ENCODE assay signal across 13 cellular contexts in genomic region chr12:120628919-120629318, GRCh38. TPM values are rescaled to one million over a fixed set of nuclear protein-coding genes. Genes with fewer than 3 reads are reported as not detected.
DNase-seq lines count a peak whose midpoint lies in the region; ATAC-seq, FAIRE-seq and TF ChIP-seq lines count a peak whose summit lies in the region.
"Had no signal": no experiment of that assay in that cellular context is flagged by ENCODE, and none has a peak within 500 bp of the region (broad histone marks: within the 10 kb centered on the region; RNA-seq: fewer than 3 reads in every experiment).

No MANE protein-coding gene starts in this region.

- FAIRE-seq in bronchial epithelial cell (lab: Jason Lieb, UNC), result peak; percentile 7
- FAIRE-seq: endometrium had no signal

- no peak overlapping the region for H2BK15ac ChIP-seq in IMR-90 (ENCODE audit: low read depth, low read length)

- peak; percentile 18 for DNase-seq in COLO668 (lab: John Stamatoyannopoulos, UW; ENCODE audit: unreplicated experiment)
- no peak for DNase-seq in IMR-90
- DNase-seq in bronchial epithelial cell (ENCODE audit: low read depth), result no peak
- no peak for DNase-seq in left lobe of liver (ENCODE audit: low spot score)
- DNase-seq in superior temporal gyrus (ENCODE audit: extremely low spot score), result no peak
- no peak for DNase-seq in SKM-1 treated with dmso at 0.1 percent for 144 hours (lab: John Stamatoyannopoulos, UW; ENCODE audit: unreplicated experiment)
- DNase-seq in GM19238 (ENCODE audit: insufficient read length, low spot score), result no peak
- DNase-seq: activated CD8-positive, alpha-beta memory T cell treated with anti-CD3 and anti-CD28 coated beads, Interleukin-2, amount 50 U/mL, for 4 hours; NCI-H1105; T-helper 9 cell had no signal

- TF ChIP-seq CTCF in IMR-90 (conservative IDR thresholded peaks at IDR 0.05; ENCODE audit: low read depth, low read length), result no peak
- no peak for TF ChIP-seq CTCF in bronchial epithelial cell (IDR thresholded peaks at IDR 0.05; ENCODE audit: insufficient read depth, low read length, severe bottlenecking)

- no peak overlapping the region for H3K9ac ChIP-seq in IMR-90 (ENCODE audit: low read depth, low read length)

- BruUV-seq in IMR-90 (replicated peaks; lab: Mats Ljungman, UMichigan), result no TSS peak

- no peak overlapping the region for H3K56ac ChIP-seq in IMR-90 (ENCODE audit: extremely low read depth, insufficient read depth, low read length)

- H3K79me1 ChIP-seq in IMR-90 (ENCODE audit: low read depth in 1 of 2, low read length in 2 of 2), result no peaks in the 10 kb centered on the region

- intact Hi-C loops in IMR-90 (cut with micrococcal nuclease), result no loop called here

- H2AK5ac ChIP-seq in IMR-90 (ENCODE audit: low read depth, low read length), result no peak overlapping the region

- TF ChIP-seq RAD21 in IMR-90 (IDR thresholded peaks at IDR 0.05; ENCODE audit: low read length), result no peak

- no peak overlapping the region for H3K4ac ChIP-seq in IMR-90 (ENCODE audit: low read depth, low read length)

- CTCF ChIA-PET in IMR-90 (lab: Yijun Ruan, JAX), result no interaction called here

- H2AFZ ChIP-seq in IMR-90 (replicated peaks; ENCODE audit: low read length, poor library complexity), result no peak overlapping the region

- in situ Hi-C loops in IMR-90 (cut with MboI; ENCODE audit: low sequenced_read_pairs), result no loop called here

- peaks cover 23% of the 10 kb centered on the region for H3K27me3 ChIP-seq in IMR-90 (ENCODE audit: control insufficient read depth, insufficient read depth, low read length)
- H3K27me3 ChIP-seq in bronchial epithelial cell (ENCODE audit: control insufficient read depth, insufficient read depth, low read length), result no peaks in the 10 kb centered on the region

- no peaks in the 10 kb centered on the region for H3K9me1 ChIP-seq in IMR-90 (ENCODE audit: insufficient read depth, low read length)

- H4K20me1 ChIP-seq in IMR-90 (ENCODE audit: insufficient read depth, low read length), result no peaks in the 10 kb centered on the region; the same call in 1 of the 2 replicates

- H2BK5ac ChIP-seq in IMR-90 (ENCODE audit: low read depth, low read length, poor library complexity, severe bottlenecking), result no peak overlapping the region

- H2BK120ac ChIP-seq in IMR-90 (ENCODE audit: low read depth, low read length), result no peak overlapping the region

- no peak overlapping the region for H3K4me2 ChIP-seq in IMR-90 (ENCODE audit: low read depth, low read length)

- 44% methylated on average over 2 of the region's 4 CpGs; no CpG with 5 or more reads in 1 of the 2 experiments for WGBS in IMR-90 (ENCODE audit: extremely low coverage in 2 of 2, insufficient read length in 1 of 2), 2 experiments

- no peak overlapping the region for H4K5ac ChIP-seq in IMR-90 (ENCODE audit: low read depth, low read length)

- no peak overlapping the region for H3K14ac ChIP-seq in IMR-90 (replicated peaks; ENCODE audit: low read depth, low read length)

- H3K18ac ChIP-seq in IMR-90 (ENCODE audit: low read depth, low read length), result no peak overlapping the region

- no peaks in the 10 kb centered on the region for H3K4me1 ChIP-seq in IMR-90 (ENCODE audit: control insufficient read depth, insufficient read depth, low read length)

- dilution Hi-C loops in IMR-90 (cut with HindIII; ENCODE audit: low sequenced_read_pairs, unreplicated experiment), result no loop called here

- H4K91ac ChIP-seq in IMR-90 (ENCODE audit: insufficient read depth, low read depth, low read length), result no peak overlapping the region

- TF ChIP-seq POLR2A in IMR-90 (IDR thresholded peaks at IDR 0.05; ENCODE audit: low read depth, low read length), result no peak

- H3K4me3 ChIP-seq in IMR-90 (ENCODE audit: insufficient read depth, low read depth, low read length) (no peak overlapping the region), bronchial epithelial cell (ENCODE audit: low read depth, low read length) (no peak overlapping the region)

- H3K9me3 ChIP-seq in IMR-90 (ENCODE audit: control insufficient read depth, insufficient read depth, low read length), result no peaks in the 10 kb centered on the region

- H4K8ac ChIP-seq in IMR-90 (ENCODE audit: low read depth in 2 of 2, low read length in 2 of 2), result no peak overlapping the region

- no peak overlapping the region for H2BK20ac ChIP-seq in IMR-90 (ENCODE audit: low read depth, low read length)

- H3K23ac ChIP-seq in IMR-90 (ENCODE audit: low read depth, low read length), result no peak overlapping the region

- no peak overlapping the region for H3K27ac ChIP-seq in IMR-90 (ENCODE audit: insufficient read depth, low read length)

- no peak overlapping the region for H2AK9ac ChIP-seq in IMR-90 (replicated peaks; ENCODE audit: low read depth, low read length, poor library complexity)

- 0 out of 2 replicates have a peak, but pooled peaks have one; percentile 48 for ATAC-seq in IMR-90 (ENCODE audit: low read depth)
- peak; percentile 82 for ATAC-seq in left lobe of liver
- ATAC-seq in HG03469 (IDR thresholded peaks at IDR 0.05; ENCODE audit: unreplicated experiment), result no peak

- no peaks in the 10 kb centered on the region for H3K36me3 ChIP-seq in IMR-90 (ENCODE audit: control insufficient read depth, insufficient read depth, low read length)
- H3K36me3 ChIP-seq in bronchial epithelial cell (ENCODE audit: control insufficient read depth, insufficient read depth, low read length), result no peaks in the 10 kb centered on the region

- POLR2A ChIA-PET in IMR-90 (lab: Charles Lee; ENCODE audit: unreplicated experiment), result no interaction called here

TF ChIP-seq in IMR-90, 13 proteins besides CTCF, POLR2A, EP300 and RAD21:
- no peak for TF ChIP-seq RCOR1 (IDR thresholded peaks at IDR 0.05; ENCODE audit: insufficient replicate concordance, low read length)
- no peak for TF ChIP-seq USF2 (IDR thresholded peaks at IDR 0.05; ENCODE audit: low read depth, low read length)
- TF ChIP-seq NFE2L2 (IDR thresholded peaks at IDR 0.05; ENCODE audit: low read depth, low read length), result no peak

RNA-seq across cellular contexts. Expression of gene CABP1, which starts 11.5 kb away (rescaled TPM):
- total RNA-seq in IMR-90 (2012; rRNA removed) (0.54 and 0.83 TPM in 2 replicates), bronchial epithelial cell (not detected in 2 replicates), left lobe of liver (0.10 TPM)
- 0.20 and 1.1 TPM in 2 replicates for polyA plus RNA-seq in IMR-90 (2012; rRNA removed)
- polyA plus RNA-seq in IMR-90 (2012; cell fraction: cytosol; rRNA removed), result 0.87 and 0.98 TPM in 2 replicates
- 0.61 and 1.3 TPM in 2 replicates for polyA plus RNA-seq in IMR-90 (2012; cell fraction: nucleus; rRNA removed; ENCODE audit: low replicate concordance)
- total RNA-seq: myocyte had no signal

RNA-seq across cellular contexts. Expression of gene POP5, which starts 47.7 kb away (rescaled TPM):
- total RNA-seq in IMR-90 (2012; rRNA removed) (66.1 and 69.5 TPM in 2 replicates), bronchial epithelial cell (26.3 and 33.2 TPM in 2 replicates), left lobe of liver (24.1 TPM)
- polyA plus RNA-seq in IMR-90 (2012; rRNA removed), result 81.5 and 99.4 TPM in 2 replicates
- polyA plus RNA-seq in IMR-90 (2012; cell fraction: cytosol; rRNA removed), result 51.2 and 60.7 TPM in 2 replicates
- polyA plus RNA-seq in IMR-90 (2012; cell fraction: nucleus; rRNA removed; ENCODE audit: low replicate concordance), result 39.0 and 91.4 TPM in 2 replicates

RNA-seq across cellular contexts. Expression of gene MLEC, which starts 58.0 kb away (rescaled TPM):
- 117 and 137 TPM in 2 replicates for total RNA-seq in IMR-90 (2012; rRNA removed)
- 38.6 and 44.1 TPM in 2 replicates for polyA plus RNA-seq in IMR-90 (2012; rRNA removed)
- 9.7 and 13.7 TPM in 2 replicates for polyA plus RNA-seq in IMR-90 (2012; cell fraction: cytosol; rRNA removed)
- polyA plus RNA-seq in IMR-90 (2012; cell fraction: nucleus; rRNA removed; ENCODE audit: low replicate concordance), result 5.0 and 22.7 TPM in 2 replicates
- total RNA-seq in bronchial epithelial cell, result 60.3 and 61.9 TPM in 2 replicates
- total RNA-seq in left lobe of liver, result 194 TPM
